In the genomic region with DNA sequence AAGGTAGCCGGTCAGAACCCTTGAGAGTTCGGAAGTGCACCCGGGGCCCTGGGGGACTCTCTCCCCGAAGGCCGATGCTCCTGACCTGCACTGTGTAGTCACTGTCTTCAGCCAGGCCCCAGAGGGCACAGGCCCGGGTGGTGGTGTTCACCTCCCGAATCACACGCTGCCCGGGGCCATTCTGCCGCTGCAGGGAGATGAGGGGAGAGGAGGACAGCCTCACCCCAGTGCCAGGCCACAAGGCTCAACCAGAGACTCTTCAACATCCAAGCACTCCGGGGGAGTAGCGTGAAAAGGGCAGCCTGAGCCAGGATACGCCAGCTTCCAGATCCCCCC, we compare ENCODE assay signal across 13 cellular contexts. TPM values are rescaled to one million over a fixed set of nuclear protein-coding genes. Genes with fewer than 3 reads are reported as not detected.
DNase-seq lines count a peak whose midpoint lies in the region; ATAC-seq and TF ChIP-seq lines count a peak whose summit lies in the region.
"Had no signal": no experiment of that assay in that cellular context is flagged by ENCODE, and none has a peak within 500 bp of the region (broad histone marks: within the 10 kb centered on the region; RNA-seq: fewer than 3 reads in every experiment).

No MANE protein-coding gene starts in this region.

- intact Hi-C loops in breast epithelium (cut with DNase I; ENCODE audit: low total_unique reads) = no loop called here

- peak overlapping the region in 2 of 3 donors; percentile 78 to 98 for H3K4me3 ChIP-seq in breast epithelium

- no peaks in the 10 kb centered on the region for H3K9me3 ChIP-seq in breast epithelium
- H3K9me3 ChIP-seq: lower lobe of right lung had no signal

- H3K4me1 Mint-ChIP-seq in activated T-cell treated with anti-CD3 and anti-CD28 coated beads, Interleukin-2, amount 50 U/mL, for 24 hours (ENCODE audit: low read depth) = peaks cover 25% of the 10 kb centered on the region
- peaks cover 15% of the 10 kb centered on the region for H3K4me1 Mint-ChIP-seq in memory B cell

- H3K27ac ChIP-seq in breast epithelium (peak overlapping the region; percentile 74 to 95), temporal lobe (ENCODE audit: low read depth, low read length) (peak overlapping the region; percentile 66)
- H3K27ac ChIP-seq: lower lobe of right lung had no signal

- no peak for ATAC-seq in memory B cell (ENCODE audit: low read depth)
- ATAC-seq in HG03439 (IDR thresholded peaks at IDR 0.05; ENCODE audit: unreplicated experiment) = no peak
- no peak for ATAC-seq in HG03045 (IDR thresholded peaks at IDR 0.05; ENCODE audit: unreplicated experiment)

- no peak for TF ChIP-seq POLR2A in breast epithelium (IDR thresholded peaks at IDR 0.05)

- no peaks in the 10 kb centered on the region for H3K27me3 ChIP-seq in breast epithelium

- H3K27me3 Mint-ChIP-seq in activated T-cell treated with anti-CD3 and anti-CD28 coated beads, Interleukin-2, amount 50 U/mL, for 24 hours = peaks cover 50% of the 10 kb centered on the region
- peaks cover 23% of the 10 kb centered on the region for H3K27me3 Mint-ChIP-seq in memory B cell

- DNase-seq in activated T-cell treated with anti-CD3 and anti-CD28 coated beads, Interleukin-2, amount 50 U/mL, for 24 hours = no peak
- no peak for DNase-seq in activated T-cell treated with anti-CD3 and anti-CD28 coated beads, Interleukin-2, amount 50 U/mL, for 1 hour
- DNase-seq in breast epithelium (ENCODE audit: low spot score in 2 of 2) (no peak), memory B cell (ENCODE audit: low spot score in 2 of 2) (no peak), NCI-H146 treated with DMSO at 0.1 percent for 48 hours (lab: John Stamatoyannopoulos, UW; ENCODE audit: unreplicated experiment) (no peak)
- DNase-seq: activated CD4-positive, alpha-beta T cell treated with anti-CD3 and anti-CD28 coated beads, Interleukin-2, amount 50 U/mL, for 4 hours; effector memory CD4-positive, alpha-beta T cell; lower lobe of right lung; NCI-H2081 treated with DMSO at 0.1 percent for 48 hours; stimulated activated CD4-positive, alpha-beta T cell treated with anti-CD3 and anti-CD28 coated beads, Interleukin-2, amount 100 ng/mL, for 48 hours had no signal

- no peaks in the 10 kb centered on the region for H3K9me3 Mint-ChIP-seq in activated T-cell treated with anti-CD3 and anti-CD28 coated beads, Interleukin-2, amount 50 U/mL, for 24 hours
- H3K9me3 Mint-ChIP-seq in memory B cell = no peaks in the 10 kb centered on the region

- H3K27ac Mint-ChIP-seq in activated T-cell treated with anti-CD3 and anti-CD28 coated beads, Interleukin-2, amount 50 U/mL, for 24 hours = no peak overlapping the region
- H3K27ac Mint-ChIP-seq in memory B cell = no peak overlapping the region

- peak overlapping the region; percentile 62 for H3K4me3 Mint-ChIP-seq in activated T-cell treated with anti-CD3 and anti-CD28 coated beads, Interleukin-2, amount 50 U/mL, for 24 hours
- peak overlapping the region; percentile 55 for H3K4me3 Mint-ChIP-seq in memory B cell

- H3K36me3 Mint-ChIP-seq in activated T-cell treated with anti-CD3 and anti-CD28 coated beads, Interleukin-2, amount 50 U/mL, for 24 hours (ENCODE audit: low read depth) = peaks cover 3% of the 10 kb centered on the region
- H3K36me3 Mint-ChIP-seq in memory B cell = no peaks in the 10 kb centered on the region

- no peak for TF ChIP-seq CTCF in breast epithelium (IDR thresholded peaks at IDR 0.05)

- no peaks in the 10 kb centered on the region for H3K36me3 ChIP-seq in breast epithelium
- H3K36me3 ChIP-seq: lower lobe of right lung had no signal

- peaks cover 0 to 7% of the 10 kb centered on the region in 2 donors for H3K4me1 ChIP-seq in breast epithelium

RNA-seq across cellular contexts. Expression of gene FNDC4, which starts 1.1 kb away (rescaled TPM):
- total RNA-seq in breast epithelium (10 to 100 TPM; 12.4 to 57.7 (median 57.3) TPM), temporal lobe (47.9 TPM)

RNA-seq across cellular contexts. Expression of gene GCKR, which starts 2.7 kb away (rescaled TPM):
- total RNA-seq in breast epithelium (1 to 10 TPM in 2 of 3 donors, not detected in 1; 1.8 to 3.9 TPM), temporal lobe (0.49 TPM)

RNA-seq across cellular contexts. Expression of gene IFT172, which starts 4.4 kb away (rescaled TPM):
- total RNA-seq in breast epithelium = 10 to 100 TPM; 28.2 to 51.5 (median 32.1) TPM
- total RNA-seq in temporal lobe = 24.8 TPM

RNA-seq across cellular contexts. Expression of gene KRTCAP3, which starts 51.7 kb away (rescaled TPM):
- total RNA-seq in breast epithelium = 10 to 100 TPM in 2 of 3 donors, 1 to 10 TPM in 1; 3.8 to 31.2 (median 14.7) TPM
- 0.25 TPM for total RNA-seq in temporal lobe
